Comparison of ENCODE assay signal across 7 cellular contexts in the genomic region with DNA sequence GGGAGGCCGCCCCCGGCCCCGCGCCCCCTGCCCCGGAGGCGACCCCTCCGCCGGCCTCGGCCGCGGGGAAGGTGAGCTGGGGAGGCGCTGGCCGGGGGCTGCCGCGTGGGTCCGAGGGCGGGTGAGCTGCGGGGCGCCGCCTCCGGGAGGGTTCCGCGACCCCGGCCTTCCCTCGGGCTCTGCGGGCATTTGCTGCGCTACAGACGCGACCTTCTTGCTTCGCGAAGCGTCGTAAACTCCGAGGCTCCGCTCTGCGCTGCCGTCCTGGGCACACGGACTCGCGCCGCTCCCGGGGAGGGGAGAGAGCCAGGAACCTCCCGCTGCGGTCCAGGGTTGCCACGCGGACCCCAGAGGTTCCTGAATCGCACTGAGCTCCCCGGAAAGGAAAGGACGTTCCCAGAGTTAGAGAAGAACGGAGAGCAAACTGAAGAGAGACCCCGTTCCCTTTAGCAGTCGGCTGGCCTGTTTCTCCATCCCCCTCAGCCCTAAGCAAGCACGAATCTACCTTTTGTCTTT. TPM values are rescaled to one million over a fixed set of nuclear protein-coding genes. Genes with fewer than 3 reads are reported as not detected.
DNase-seq lines count a peak whose midpoint lies in the region; ATAC-seq, FAIRE-seq and TF ChIP-seq lines count a peak whose summit lies in the region.

No MANE protein-coding gene starts in this region.

- no peak for DNase-seq in SK-N-MC (ENCODE audit: low read depth, low spot score)
- DNase-seq in fibroblast of mammary gland (ENCODE audit: low read depth) = no peak
- DNase-seq in pancreas = no peak
- DNase-seq in NCI-H2107 (lab: John Stamatoyannopoulos, UW) = no peak
- DNase-seq in NOMO-1 treated with dmso at 0.1 percent for 144 hours (lab: John Stamatoyannopoulos, UW; ENCODE audit: unreplicated experiment) = no peak

- peak overlapping the region; percentile 98 for H3K4me3 ChIP-seq in SK-N-MC
- H3K4me3 ChIP-seq in fibroblast of mammary gland (ENCODE audit: control insufficient read depth, low read depth, low read length) = peak overlapping the region; percentile 89
- peak overlapping the region; percentile 90 to 98 (median 98) for H3K4me3 ChIP-seq in pancreas

- peak overlapping the region; percentile 96 for H3K9ac ChIP-seq in SK-N-MC (ENCODE audit: insufficient read length)

- ATAC-seq in GM18867 (IDR thresholded peaks at IDR 0.05; ENCODE audit: unreplicated experiment) = peak; percentile 38
- ATAC-seq in HG02840 (IDR thresholded peaks at IDR 0.05; ENCODE audit: low FRiP score, unreplicated experiment) = peak; percentile 24
- peak; percentile 4 to 42 (median 35) for ATAC-seq in pancreas

- no peaks in the 10 kb centered on the region for H3K27me3 ChIP-seq in pancreas

- intact Hi-C loops in pancreas (cut with DNase I) = loop anchor here in 1 of 3 donors (10.0 kb wide), 1 partner anchor 195 kb away; no protein-coding TSS in a partner anchor

- peaks cover 40% of the 10 kb centered on the region for H3K36me3 ChIP-seq in SK-N-MC (ENCODE audit: insufficient read depth, low read length)
- H3K36me3 ChIP-seq in pancreas = peaks cover 0 to 4% (median 0%) of the 10 kb centered on the region in 3 donors

- no peaks in the 10 kb centered on the region for H3K9me3 ChIP-seq in SK-N-MC (ENCODE audit: low read depth, low read length)
- no peaks in the 10 kb centered on the region for H3K9me3 ChIP-seq in pancreas

- FAIRE-seq in pancreas (lab: Jason Lieb, UNC) = no peak

- TF ChIP-seq CTCF in fibroblast of mammary gland (conservative IDR thresholded peaks at IDR 0.05; ENCODE audit: control insufficient read depth, insufficient read depth, low read depth, low read length) (no peak), pancreas (IDR thresholded peaks at IDR 0.05) (no peak)

- peaks cover 6 to 12% (median 6%) of the 10 kb centered on the region in 3 donors for H3K4me1 ChIP-seq in pancreas

- H3K27ac ChIP-seq in SK-N-MC = peak overlapping the region; percentile 51
- H3K27ac ChIP-seq in pancreas = peak overlapping the region in 1 of 4 donors; percentile 27

- 0 to 1% methylated on average over 36 to 53 of the region's 53 CpGs for WGBS in pancreas, 2 donors

RNA-seq across cellular contexts. Expression of a gene that starts 0.3 kb away (rescaled TPM):
- 10 to 100 TPM; 12.3 to 21.7 (median 14.5) TPM for total RNA-seq in pancreas
- 10 to 100 TPM; 10.5 to 12.4 TPM for polyA plus RNA-seq in pancreas

RNA-seq across cellular contexts. Expression of a gene that starts 19.5 kb away (rescaled TPM):
- 10 to 100 TPM in 3 of 6 donors, 1 to 10 TPM in 3; 1.1 to 88.0 (median 14.8) TPM for total RNA-seq in pancreas
- polyA plus RNA-seq in pancreas = 10 to 100 TPM in 1 of 2 donors, 1 to 10 TPM in 1; 5.1 to 15.1 TPM
